In the genomic region with DNA sequence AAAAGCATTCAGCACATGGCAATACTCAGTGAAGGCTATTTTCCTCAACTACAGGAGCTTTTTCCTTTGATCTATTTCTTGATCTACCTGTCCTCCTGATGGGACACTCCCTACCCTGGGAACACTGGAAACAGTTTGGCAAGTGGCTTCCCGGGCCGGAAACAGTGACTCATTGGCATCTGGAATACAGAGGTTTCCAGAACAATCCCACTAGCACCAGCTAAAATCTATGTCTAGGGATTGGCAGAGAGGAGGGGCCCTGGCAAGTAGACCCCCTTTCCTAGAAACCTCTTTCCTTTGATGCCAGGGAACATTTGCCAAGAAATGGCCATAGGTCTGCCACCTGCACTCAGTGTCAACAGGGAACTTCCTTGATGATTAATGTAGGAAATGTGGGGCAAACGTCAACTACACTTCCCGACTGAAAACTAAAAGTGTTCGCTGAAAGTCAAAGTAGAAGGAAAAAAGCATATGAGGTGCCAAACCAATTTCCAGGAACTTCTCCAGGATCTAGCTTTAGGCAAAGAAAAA, we compare ENCODE assay signal across 9 cellular contexts. TPM values are rescaled to one million over a fixed set of nuclear protein-coding genes. Genes with fewer than 3 reads are reported as not detected.
DNase-seq lines count a peak whose midpoint lies in the region; ATAC-seq and TF ChIP-seq lines count a peak whose summit lies in the region.
"Had no signal": no experiment of that assay in that cellular context is flagged by ENCODE, and none has a peak within 500 bp of the region (broad histone marks: within the 10 kb centered on the region; RNA-seq: fewer than 3 reads in every experiment).

No MANE protein-coding gene starts in this region.

- H3K9me3 ChIP-seq in gastroesophageal sphincter = no peaks in the 10 kb centered on the region
- no peaks in the 10 kb centered on the region for H3K9me3 ChIP-seq in stomach

- intact Hi-C loops in stomach (cut with DNase I; ENCODE audit: low total_unique reads) = no loop called here

- H3K36me3 ChIP-seq in gastroesophageal sphincter (no peaks in the 10 kb centered on the region), stomach (no peaks in the 10 kb centered on the region)

- TF ChIP-seq CTCF in gastroesophageal sphincter (IDR thresholded peaks at IDR 0.05) (no peak), stomach (IDR thresholded peaks at IDR 0.05) (no peak)

- WGBS in gastroesophageal sphincter (ENCODE audit: low coverage in 1 of 2), 2 donors = 5 to 6% methylated on average over 3 of the region's 5 CpGs
- WGBS in stomach, 5 donors = 9 to 26% (median 19%) methylated on average over 5 of the region's 5 CpGs

- H3K27me3 ChIP-seq in gastroesophageal sphincter (no peaks in the 10 kb centered on the region), stomach (no peaks in the 10 kb centered on the region)

- no peak overlapping the region for H3K27ac Mint-ChIP-seq in activated naive CD4-positive, alpha-beta T cell treated with anti-CD3 and anti-CD28 coated beads, Interleukin-2, amount 50 U/mL, for 72 hours

- TF ChIP-seq EP300 in gastroesophageal sphincter (IDR thresholded peaks at IDR 0.05) = no peak
- TF ChIP-seq EP300 in stomach (IDR thresholded peaks at IDR 0.05) = no peak

- H3K36me3 Mint-ChIP-seq in activated naive CD4-positive, alpha-beta T cell treated with anti-CD3 and anti-CD28 coated beads, Interleukin-2, amount 50 U/mL, for 72 hours = peaks cover 0 to 12% of the 10 kb centered on the region in 2 donors

- H3K4me3 ChIP-seq in gastroesophageal sphincter = peak overlapping the region; percentile 44 to 63
- peak overlapping the region; percentile 43 to 55 (median 49) for H3K4me3 ChIP-seq in stomach

- no peak for TF ChIP-seq POLR2A in gastroesophageal sphincter (IDR thresholded peaks at IDR 0.05)
- TF ChIP-seq POLR2A in stomach (IDR thresholded peaks at IDR 0.05) = no peak

- ATAC-seq in gastroesophageal sphincter (no peak), HG02970 (IDR thresholded peaks at IDR 0.05; ENCODE audit: low FRiP score, unreplicated experiment) (no peak)
- ATAC-seq in activated naive CD4-positive, alpha-beta T cell treated with anti-CD3 and anti-CD28 coated beads, Interleukin-2, amount 50 U/mL, for 72 hours = no peak

- H3K9me3 Mint-ChIP-seq in activated naive CD4-positive, alpha-beta T cell treated with anti-CD3 and anti-CD28 coated beads, Interleukin-2, amount 50 U/mL, for 72 hours = no peaks in the 10 kb centered on the region

- peaks cover 4 to 57% (median 21%) of the 10 kb centered on the region in 3 donors for H3K4me1 ChIP-seq in gastroesophageal sphincter
- H3K4me1 ChIP-seq in stomach = peaks cover 20 to 51% (median 41%) of the 10 kb centered on the region in 4 donors

- H3K27ac ChIP-seq in gastroesophageal sphincter (peak overlapping the region; percentile 9 to 88 (median 82)), stomach (peak overlapping the region; percentile 80 to 91 (median 85))

- DNase-seq in EH (ENCODE audit: low read depth) = peak; percentile 59
- DNase-seq in T1000 (lab: John Stamatoyannopoulos, UW) = peak; percentile 2
- DNase-seq in stomach = peak; percentile 78
- no peak for DNase-seq in activated naive CD4-positive, alpha-beta T cell treated with anti-CD3 and anti-CD28 coated beads, Interleukin-2, amount 50 U/mL, for 72 hours (ENCODE audit: low spot score in 2 of 2)
- no peak for DNase-seq in NCI-H774 (lab: John Stamatoyannopoulos, UW)
- no peak for DNase-seq in NCI-H1436 (lab: John Stamatoyannopoulos, UW)
- DNase-seq: RPMI8226 had no signal

RNA-seq across cellular contexts. Expression of gene FBXW10B, which starts 30.4 kb away (rescaled TPM):
- total RNA-seq in gastroesophageal sphincter (under 1 TPM; 0.40 to 0.81 (median 0.66) TPM), stomach (10 to 100 TPM in 2 of 5 donors, 1 to 10 TPM in 1, not detected in 2; 2.0 to 13.0 (median 11.2) TPM)
- polyA plus RNA-seq in stomach = 1 to 10 TPM in 2 of 3 donors, under 1 TPM in 1; 0.31 to 2.8 (median 1.5) TPM
- under 1 TPM; 0.18 to 0.23 TPM for total RNA-seq in activated naive CD4-positive, alpha-beta T cell treated with anti-CD3 and anti-CD28 coated beads, Interleukin-2, amount 50 U/mL, for 72 hours

RNA-seq across cellular contexts. Expression of gene TRIM16, which starts 34.2 kb away (rescaled TPM):
- total RNA-seq in gastroesophageal sphincter (10 to 100 TPM; 18.6 to 61.0 (median 36.8) TPM), stomach (10 to 100 TPM in 4 of 5 donors, 1 to 10 TPM in 1; 1.2 to 82.9 (median 46.3) TPM)
- 10 to 100 TPM; 19.4 to 70.9 (median 24.5) TPM for polyA plus RNA-seq in stomach
- 10 to 100 TPM; 11.3 to 19.0 TPM for total RNA-seq in activated naive CD4-positive, alpha-beta T cell treated with anti-CD3 and anti-CD28 coated beads, Interleukin-2, amount 50 U/mL, for 72 hours

RNA-seq across cellular contexts. Expression of gene ZNF286A, which starts 49.6 kb away (rescaled TPM):
- total RNA-seq in gastroesophageal sphincter (10 to 100 TPM; 15.3 to 27.9 (median 21.8) TPM), stomach (10 to 100 TPM in 3 of 5 donors, 1 to 10 TPM in 2; 4.7 to 29.4 (median 13.6) TPM)
- polyA plus RNA-seq in stomach = 1 to 10 TPM; 3.5 to 5.7 (median 4.3) TPM
- total RNA-seq in activated naive CD4-positive, alpha-beta T cell treated with anti-CD3 and anti-CD28 coated beads, Interleukin-2, amount 50 U/mL, for 72 hours = 10 to 100 TPM; 21.8 to 24.3 TPM

Comparison
In these comparisons a context has a peak if more than half of its experiments do, and no peak if none do; other contexts are left out.
1. DNase-seq: peak in EH (single experiment), T1000 (single experiment) and stomach (single experiment); none in activated naive CD4-positive, alpha-beta T cell treated with anti-CD3 and anti-CD28 coated beads, Interleukin-2, amount 50 U/mL, for 72 hours (0 of 2), NCI-H774 (single experiment) and NCI-H1436 (single experiment).